In the genomic region with DNA sequence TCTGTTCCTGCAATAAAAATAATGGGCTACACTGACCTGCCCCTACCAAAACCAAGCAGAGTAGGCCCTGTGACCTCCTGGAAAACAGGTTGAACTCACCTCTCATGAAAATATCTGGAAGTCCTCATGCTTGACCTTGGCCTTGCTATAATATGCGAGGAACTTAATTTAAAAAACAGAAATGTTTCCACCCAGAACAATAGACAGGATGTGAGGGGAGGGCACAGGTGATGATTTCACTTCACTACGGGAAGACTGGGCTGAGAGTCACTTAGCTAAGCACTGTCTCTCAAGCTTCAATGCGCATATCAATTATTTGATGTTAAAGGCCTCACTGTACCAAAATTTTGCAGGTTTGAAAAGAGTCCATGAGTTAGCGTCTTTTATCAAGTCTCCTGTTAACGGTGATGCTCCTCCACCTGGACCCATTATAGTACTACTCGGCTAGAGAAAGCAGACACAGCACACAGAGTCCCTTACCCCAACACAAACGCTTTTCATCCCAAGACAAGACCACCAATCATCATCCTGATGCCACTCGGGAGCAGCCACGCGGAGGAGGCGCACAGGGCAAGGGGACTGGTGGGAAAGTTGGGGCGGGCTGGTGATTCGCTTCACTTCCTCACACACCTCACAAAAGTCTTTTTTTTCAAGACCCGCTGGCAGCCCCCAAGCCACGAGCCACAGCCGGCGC, we compare ENCODE assay signal across 8 cellular contexts. TPM values are rescaled to one million over a fixed set of nuclear protein-coding genes. Genes with fewer than 3 reads are reported as not detected.
DNase-seq lines count a peak whose midpoint lies in the region; ATAC-seq and TF ChIP-seq lines count a peak whose summit lies in the region.

No MANE protein-coding gene starts in this region.

- TF ChIP-seq POLR2A in heart left ventricle (IDR thresholded peaks at IDR 0.05), result no peak

- WGBS in heart left ventricle, 4 donors, result 4 to 6% (median 5%) methylated on average over 17 of the region's 17 CpGs

- peaks cover 65% of the 10 kb centered on the region for H3K36me3 Mint-ChIP-seq in CD8-positive, alpha-beta T cell
- H3K36me3 Mint-ChIP-seq in WTC11, result peaks cover 42% of the 10 kb centered on the region

- intact Hi-C loops in CD8-positive, alpha-beta T cell (cut with DNase I, micrococcal nuclease), result loop anchor here (1.0 to 5.0 kb wide), 3 partner anchors 136 to 231 kb away; partner anchors contain the start of genes ATP5ME (in 1 of the 2), MYL5 (in 1 of the 2) and ZNF141 (in 1 of the 2)
- intact Hi-C loops in heart left ventricle (cut with DNase I), result loop anchor here in 2 of 10 donors (10.0 kb wide), 2 partner anchors 138 to 202 kb away; partner anchors contain the start of genes ATP5ME (in 1 of the 2), MYL5 (in 1 of the 2) and ZNF141 (in 1 of the 2)

- peak overlapping the region; percentile 86 for H3K27ac ChIP-seq in CD8-positive, alpha-beta T cell (ENCODE audit: low read depth, low read length)
- H3K27ac ChIP-seq in HEK293 (ENCODE audit: extremely low read depth, low read depth, low read length) (peak overlapping the region; percentile 77; the same call in 1 of the 2 replicates), heart left ventricle (peak overlapping the region; percentile 51 to 93 (median 90))

- ATAC-seq in CD8-positive, alpha-beta T cell, result no peak
- no peak for ATAC-seq in WTC11
- peak in 2 of 4 donors; percentile 10 to 31 for ATAC-seq in heart left ventricle
- no peak for ATAC-seq in HG03457 (IDR thresholded peaks at IDR 0.05; ENCODE audit: unreplicated experiment)

- no peaks in the 10 kb centered on the region for H3K27me3 ChIP-seq in CD8-positive, alpha-beta T cell (ENCODE audit: insufficient read depth, low read length)
- no peaks in the 10 kb centered on the region for H3K27me3 ChIP-seq in heart left ventricle

- peaks cover 34% of the 10 kb centered on the region for H3K4me1 Mint-ChIP-seq in CD8-positive, alpha-beta T cell (ENCODE audit: low read depth)
- H3K4me1 Mint-ChIP-seq in WTC11, result peaks cover 15% of the 10 kb centered on the region

- TF ChIP-seq CTCF in CD8-positive, alpha-beta T cell (IDR thresholded peaks at IDR 0.05), result no peak
- TF ChIP-seq CTCF in HEK293 (tag by site-specific recombination; IDR thresholded peaks at IDR 0.05) (no peak), WTC11 (IDR thresholded peaks at IDR 0.05) (no peak), heart left ventricle (IDR thresholded peaks at IDR 0.05) (peak in 1 of 12 donors; percentile 0)

- H3K27me3 Mint-ChIP-seq in CD8-positive, alpha-beta T cell (ENCODE audit: low read depth), result no peaks in the 10 kb centered on the region
- H3K27me3 Mint-ChIP-seq in WTC11 (ENCODE audit: low read depth), result no peaks in the 10 kb centered on the region

- POLR2A ChIA-PET in CD8-positive, alpha-beta T cell (lab: Charles Lee), result interaction anchor here (0.6 to 2.6 kb wide), 13 partner anchors 8 to 349 kb away, joined by 3 to 13 read pairs (median 5); partner anchors contain the start of genes ATP5ME, MYL5, PIGG and ZNF141
- POLR2A ChIA-PET in HEK293 (lab: Yijun Ruan, JAX), result interaction anchor here (1.0 to 2.0 kb wide), 5 partner anchors 10 to 309 kb away, joined by 3 to 6 read pairs (median 4); no protein-coding TSS in a partner anchor
- POLR2A ChIA-PET in WTC11 (lab: Charles Lee), result interaction anchor here (1.0 to 2.0 kb wide), 3 partner anchors 8 to 135 kb away, joined by 5 to 11 read pairs (median 6); partner anchors contain the start of gene ZNF141

- H3K4me3 Mint-ChIP-seq in CD8-positive, alpha-beta T cell, result peak overlapping the region; percentile 99
- peak overlapping the region; percentile 99 for H3K4me3 Mint-ChIP-seq in WTC11

- peak in 1 of 7 experiments; percentile 1 for DNase-seq in CD8-positive, alpha-beta T cell
- DNase-seq in WTC11 (ENCODE audit: low spot score) (no peak), heart left ventricle (peak in 1 of 5 donors; percentile 32), pulmonary artery endothelial cell (ENCODE audit: low read depth, low spot score) (peak; percentile 8), NOMO-1 treated with dmso at 0.1 percent for 144 hours (lab: John Stamatoyannopoulos, UW; ENCODE audit: unreplicated experiment) (no peak), HK-2 (ENCODE audit: unreplicated experiment) (no peak)

- H3K9me3 Mint-ChIP-seq in CD8-positive, alpha-beta T cell, result peaks cover 37% of the 10 kb centered on the region
- peaks cover 6% of the 10 kb centered on the region; the same call in 1 of the 2 replicates for H3K9me3 Mint-ChIP-seq in WTC11

- H3K36me3 ChIP-seq in CD8-positive, alpha-beta T cell (ENCODE audit: insufficient read depth, low read length), result peaks cover 29% of the 10 kb centered on the region
- H3K36me3 ChIP-seq in HEK293 (ENCODE audit: control insufficient read depth in 2 of 2, insufficient read depth in 1 of 2, low read length in 2 of 2) (peaks cover 31 to 48% of the 10 kb centered on the region in 2 experiments), heart left ventricle (peaks cover 3 to 45% (median 40%) of the 10 kb centered on the region in 9 donors)

- peak overlapping the region; percentile 100 for H3K27ac Mint-ChIP-seq in CD8-positive, alpha-beta T cell
- H3K27ac Mint-ChIP-seq in WTC11, result peak overlapping the region; percentile 99

- peak overlapping the region; percentile 77 for H3K4me3 ChIP-seq in CD8-positive, alpha-beta T cell (ENCODE audit: low read depth, low read length)
- H3K4me3 ChIP-seq in HEK293 (ENCODE audit: low read depth, low read length) (peak overlapping the region; percentile 88), heart left ventricle (peak overlapping the region; percentile 83 to 98 (median 94))

- CTCF ChIA-PET in CD8-positive, alpha-beta T cell (lab: Charles Lee), result interaction anchor here (1.5 kb wide), 1 partner anchor 9 kb away, joined by 4 read pairs; no protein-coding TSS in a partner anchor
- CTCF ChIA-PET in HEK293 (lab: Yijun Ruan, JAX), result no interaction called here
- CTCF ChIA-PET in WTC11 (lab: Charles Lee), result interaction anchor here (0.6 to 1.1 kb wide), 4 partner anchors 24 to 229 kb away, joined by 3 to 5 read pairs (median 3); no protein-coding TSS in a partner anchor

- H3K4me1 ChIP-seq in CD8-positive, alpha-beta T cell (ENCODE audit: insufficient read depth, low read length), result peaks cover 10% of the 10 kb centered on the region
- H3K4me1 ChIP-seq in HEK293 (ENCODE audit: control insufficient read depth, insufficient read depth, low read length) (no peaks in the 10 kb centered on the region), heart left ventricle (peaks cover 0 to 18% (median 10%) of the 10 kb centered on the region in 12 donors)

- H3K9me3 ChIP-seq in CD8-positive, alpha-beta T cell (ENCODE audit: low read length), result peaks cover 26% of the 10 kb centered on the region
- H3K9me3 ChIP-seq in HEK293 (ENCODE audit: control insufficient read depth, insufficient read depth, low read depth, low read length) (no peaks in the 10 kb centered on the region), heart left ventricle (peaks cover 0 to 46% (median 19%) of the 10 kb centered on the region in 12 donors)

TF ChIP-seq in HEK293, 187 proteins besides CTCF, POLR2A, EP300 and RAD21 (continues in another document):
- TF ChIP-seq ZNF148 (tag by site-specific recombination; IDR thresholded peaks at IDR 0.05; ENCODE audit: borderline replicate concordance), result no peak
- 0 out of 2 replicates have a peak, but pooled peaks have one; percentile 3 for TF ChIP-seq ZBTB48 (tag by site-specific recombination; IDR thresholded peaks at IDR 0.05)

TF ChIP-seq in WTC11, 78 proteins besides CTCF, POLR2A, EP300 and RAD21 (continues in another document):
- TF ChIP-seq JAZF1 (CRISPR knock-in tag; IDR thresholded peaks at IDR 0.05) (no peak), CREB1 (CRISPR knock-in tag; IDR thresholded peaks at IDR 0.05) (no peak), GTF2I (CRISPR knock-in tag; conservative IDR thresholded peaks at IDR 0.05) (no peak), HMGA2 (CRISPR knock-in tag; IDR thresholded peaks at IDR 0.05) (no peak)
- TF ChIP-seq, protein P1, sequence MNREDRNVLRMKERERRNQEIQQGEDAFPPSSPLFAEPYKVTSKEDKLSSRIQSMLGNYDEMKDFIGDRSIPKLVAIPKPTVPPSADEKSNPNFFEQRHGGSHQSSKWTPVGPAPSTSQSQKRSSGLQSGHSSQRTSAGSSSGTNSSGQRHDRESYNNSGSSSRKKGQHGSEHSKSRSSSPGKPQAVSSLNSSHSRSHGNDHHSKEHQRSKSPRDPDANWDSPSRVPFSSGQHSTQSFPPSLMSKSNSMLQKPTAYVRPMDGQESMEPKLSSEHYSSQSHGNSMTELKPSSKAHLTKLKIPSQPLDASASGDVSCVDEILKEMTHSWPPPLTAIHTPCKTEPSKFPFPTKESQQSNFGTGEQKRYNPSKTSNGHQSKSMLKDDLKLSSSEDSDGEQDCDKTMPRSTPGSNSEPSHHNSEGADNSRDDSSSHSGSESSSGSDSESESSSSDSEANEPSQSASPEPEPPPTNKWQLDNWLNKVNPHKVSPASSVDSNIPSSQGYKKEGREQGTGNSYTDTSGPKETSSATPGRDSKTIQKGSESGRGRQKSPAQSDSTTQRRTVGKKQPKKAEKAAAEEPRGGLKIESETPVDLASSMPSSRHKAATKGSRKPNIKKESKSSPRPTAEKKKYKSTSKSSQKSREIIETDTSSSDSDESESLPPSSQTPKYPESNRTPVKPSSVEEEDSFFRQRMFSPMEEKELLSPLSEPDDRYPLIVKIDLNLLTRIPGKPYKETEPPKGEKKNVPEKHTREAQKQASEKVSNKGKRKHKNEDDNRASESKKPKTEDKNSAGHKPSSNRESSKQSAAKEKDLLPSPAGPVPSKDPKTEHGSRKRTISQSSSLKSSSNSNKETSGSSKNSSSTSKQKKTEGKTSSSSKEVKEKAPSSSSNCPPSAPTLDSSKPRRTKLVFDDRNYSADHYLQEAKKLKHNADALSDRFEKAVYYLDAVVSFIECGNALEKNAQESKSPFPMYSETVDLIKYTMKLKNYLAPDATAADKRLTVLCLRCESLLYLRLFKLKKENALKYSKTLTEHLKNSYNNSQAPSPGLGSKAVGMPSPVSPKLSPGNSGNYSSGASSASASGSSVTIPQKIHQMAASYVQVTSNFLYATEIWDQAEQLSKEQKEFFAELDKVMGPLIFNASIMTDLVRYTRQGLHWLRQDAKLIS (CRISPR knock-in tag; IDR thresholded peaks at IDR 0.05; ENCODE audit: borderline replicate concordance), result no peak

RNA-seq across cellular contexts. Expression of gene ZNF721, which starts 25.9 kb away (rescaled TPM):
- total RNA-seq in CD8-positive, alpha-beta T cell, result 10 to 100 TPM; 44.9 to 45.2 TPM
- total RNA-seq in WTC11 (2021) (84.1 to 100 TPM (median 89.6 TPM) in 3 replicates), heart left ventricle (10 to 100 TPM in 7 of 9 donors, 1 to 10 TPM in 2; 5.5 to 20.3 (median 12.5) TPM), pulmonary artery endothelial cell (17.9 and 22.4 TPM in 2 replicates)
- polyA plus RNA-seq in heart left ventricle, result 1 to 10 TPM; 8.0 to 8.2 TPM

RNA-seq across cellular contexts. Expression of gene PIGG, which starts 26.0 kb away (rescaled TPM):
- 10 to 100 TPM; 58.7 to 61.4 TPM for total RNA-seq in CD8-positive, alpha-beta T cell
- total RNA-seq in WTC11 (2021) (46.0 to 53.8 TPM (median 51.0 TPM) in 3 replicates), heart left ventricle (10 to 100 TPM; 11.2 to 26.9 (median 14.9) TPM), pulmonary artery endothelial cell (46.7 and 46.8 TPM in 2 replicates)
- polyA plus RNA-seq in heart left ventricle, result 10 to 100 TPM; 14.0 to 19.4 TPM
